ENCODE assay signal across 22 cellular contexts in the genomic region with DNA sequence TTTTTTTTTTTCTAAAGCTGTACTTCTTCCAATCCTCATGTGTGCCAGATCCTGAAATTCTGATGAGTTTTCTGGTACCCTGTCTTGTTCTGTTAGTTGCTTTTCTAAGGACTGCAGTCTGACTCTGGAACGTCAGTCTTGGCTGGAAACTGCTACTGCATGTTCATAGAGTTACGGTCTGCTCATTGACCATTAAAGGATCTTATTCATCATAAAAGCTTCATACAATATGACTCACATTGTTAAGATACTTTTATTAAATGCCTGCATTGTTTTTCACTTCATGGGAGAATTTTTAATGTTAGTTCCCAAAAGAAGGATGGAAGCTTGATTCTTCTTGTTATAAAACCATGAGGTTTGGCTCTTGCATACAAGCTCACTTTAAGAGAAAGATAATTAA.
"Had no signal": no experiment of that assay in that cellular context is flagged by ENCODE, and none has a peak within 500 bp of the region (broad histone marks: within the 10 kb centered on the region; RNA-seq: fewer than 3 reads in every experiment).

No MANE protein-coding gene starts in this region.

- DNase-seq: cerebellar nuclear complex; effector memory CD8-positive, alpha-beta T cell; esophagus squamous epithelium; foreskin fibroblast; head of caudate nucleus; kidney; left cardiac atrium; left ventricle myocardium superior; mesendoderm; naive thymus-derived CD4-positive, alpha-beta T cell; posterior cingulate gyrus; right cardiac atrium; small intestine; stimulated activated CD4-positive, alpha-beta T cell treated with anti-CD3 and anti-CD28 coated beads, Interleukin-2, amount 100 ng/mL, for 48 hours; stimulated activated naive CD8-positive, alpha-beta T cell treated with anti-CD3 and anti-CD28 coated beads, Interleukin-15, Interleukin-2, amounts not matched to agents 100 U/mL and 50 U/mL, for 24 hours; tibial artery; upper lobe of right lung had no signal

- H3K27me3 Mint-ChIP-seq: dendritic cell treated with granulocyte-macrophage colony-stimulating factor and Interleukin-4, amounts not matched to agents 40 ng/mL and 50 ng/mL, for 4 days; effector memory CD8-positive, alpha-beta T cell; naive thymus-derived CD4-positive, alpha-beta T cell had no signal

- H3K4me1 Mint-ChIP-seq: naive thymus-derived CD4-positive, alpha-beta T cell; neural crest cell had no signal

- H3K79me2 ChIP-seq: hepatocyte had no signal

- H3K9me3 Mint-ChIP-seq: effector memory CD8-positive, alpha-beta T cell had no signal

- ATAC-seq: effector memory CD8-positive, alpha-beta T cell; left cardiac atrium; left ventricle myocardium superior; naive thymus-derived CD4-positive, alpha-beta T cell; right cardiac atrium; stimulated activated naive CD8-positive, alpha-beta T cell treated with anti-CD3 and anti-CD28 coated beads, Interleukin-15, Interleukin-2, amounts not matched to agents 100 U/mL and 50 U/mL, for 24 hours; upper lobe of right lung had no signal

- H3K9me3 ChIP-seq: esophagus squamous epithelium, suprapubic skin, tibial artery, upper lobe of right lung had no signal

- H3K27me3 ChIP-seq: esophagus squamous epithelium, hepatocyte, suprapubic skin, tibial artery, upper lobe of right lung had no signal

- H3K27ac ChIP-seq: esophagus squamous epithelium, hepatocyte, suprapubic skin, tibial artery, upper lobe of right lung had no signal

- H3K27ac Mint-ChIP-seq: dendritic cell treated with granulocyte-macrophage colony-stimulating factor and Interleukin-4, amounts not matched to agents 40 ng/mL and 50 ng/mL, for 4 days; effector memory CD8-positive, alpha-beta T cell; naive thymus-derived CD4-positive, alpha-beta T cell had no signal

- H3K4me3 ChIP-seq: esophagus squamous epithelium, hepatocyte, lung, suprapubic skin, tibial artery, upper lobe of right lung had no signal

- H3K36me3 ChIP-seq: esophagus squamous epithelium, suprapubic skin, tibial artery, upper lobe of right lung had no signal

- H3K4me1 ChIP-seq: esophagus squamous epithelium, suprapubic skin, tibial artery, upper lobe of right lung had no signal

- H3K4me2 ChIP-seq: hepatocyte had no signal

- H2AFZ ChIP-seq: hepatocyte had no signal

- H3K36me3 Mint-ChIP-seq: naive thymus-derived CD4-positive, alpha-beta T cell had no signal

- H3K4me3 Mint-ChIP-seq: dendritic cell treated with granulocyte-macrophage colony-stimulating factor and Interleukin-4, amounts not matched to agents 40 ng/mL and 50 ng/mL, for 4 days; effector memory CD8-positive, alpha-beta T cell; naive thymus-derived CD4-positive, alpha-beta T cell; neural crest cell had no signal
